In genomic region chr12:47276253-47277070, GRCh38 we compare ENCODE assay signal across 1 cellular context.
TF ChIP-seq lines count a peak whose summit lies in the region.

No MANE protein-coding gene starts in this region.

TF ChIP-seq in HepG2, 621 proteins besides CTCF, POLR2A, EP300 and RAD21 (continued from another document):
- TF ChIP-seq ZBTB33 (CRISPR knock-in tag; IDR thresholded peaks at IDR 0.05) = no peak
- no peak for TF ChIP-seq MEIS2 (CRISPR knock-in tag; IDR thresholded peaks at IDR 0.05)
- no peak for TF ChIP-seq ZNF597 (CRISPR knock-in tag; IDR thresholded peaks at IDR 0.05)
- TF ChIP-seq ARID5B (CRISPR knock-in tag; IDR thresholded peaks at IDR 0.05) = 0 out of 2 replicates have a peak, but pooled peaks have one; percentile 27
- TF ChIP-seq CBX5 (CRISPR knock-in tag; IDR thresholded peaks at IDR 0.05; ENCODE audit: borderline replicate concordance) = no peak
- no peak for TF ChIP-seq ZNF260 (CRISPR knock-in tag; IDR thresholded peaks at IDR 0.05; ENCODE audit: borderline replicate concordance, low read depth)
- no peak for TF ChIP-seq DBP (CRISPR knock-in tag; IDR thresholded peaks at IDR 0.05; ENCODE audit: not compliant biosample characterization)
- TF ChIP-seq MAFF (IDR thresholded peaks at IDR 0.05; ENCODE audit: low read depth, low read length) = no peak
- no peak for TF ChIP-seq MTA1 (CRISPR knock-in tag; IDR thresholded peaks at IDR 0.05; ENCODE audit: borderline replicate concordance)
- no peak for TF ChIP-seq SP140L (CRISPR knock-in tag; IDR thresholded peaks at IDR 0.05; ENCODE audit: borderline replicate concordance)
- no peak for TF ChIP-seq ZBTB7A (CRISPR knock-in tag; IDR thresholded peaks at IDR 0.05)
- no peak for TF ChIP-seq ZBTB42 (CRISPR knock-in tag; IDR thresholded peaks at IDR 0.05)
- TF ChIP-seq KLF13 (CRISPR knock-in tag; IDR thresholded peaks at IDR 0.05) = no peak
- no peak for TF ChIP-seq FOXP1 (IDR thresholded peaks at IDR 0.05)
- peak; percentile 10; the same call in 1 of the 2 replicates for TF ChIP-seq FOXP1 (CRISPR knock-in tag; IDR thresholded peaks at IDR 0.05)
- peak; percentile 82; the same call in 1 of the 2 replicates for TF ChIP-seq ETV5 (CRISPR knock-in tag; IDR thresholded peaks at IDR 0.05; ENCODE audit: borderline replicate concordance)
- TF ChIP-seq PHB2 (IDR thresholded peaks at IDR 0.05; ENCODE audit: partially characterized antibody) = no peak
- no peak for TF ChIP-seq KDM2A (CRISPR knock-in tag; IDR thresholded peaks at IDR 0.05; ENCODE audit: borderline replicate concordance, low read depth)
- no peak for TF ChIP-seq HINFP (CRISPR knock-in tag; IDR thresholded peaks at IDR 0.05; ENCODE audit: low read depth)
- no peak for TF ChIP-seq MXD4 (CRISPR knock-in tag; IDR thresholded peaks at IDR 0.05)
- TF ChIP-seq NFYC (CRISPR knock-in tag; IDR thresholded peaks at IDR 0.05) = no peak
- no peak for TF ChIP-seq PBX2 (CRISPR knock-in tag; IDR thresholded peaks at IDR 0.05)
- TF ChIP-seq ZSCAN12 (CRISPR knock-in tag; IDR thresholded peaks at IDR 0.05) = no peak
- no peak for TF ChIP-seq ZNF430 (CRISPR knock-in tag; IDR thresholded peaks at IDR 0.05)
- no peak for TF ChIP-seq SP5 (CRISPR knock-in tag; IDR thresholded peaks at IDR 0.05; ENCODE audit: borderline replicate concordance, low read depth)
- TF ChIP-seq MAF1 (CRISPR knock-in tag; IDR thresholded peaks at IDR 0.05; ENCODE audit: borderline replicate concordance) = no peak
- TF ChIP-seq ZNF550 (CRISPR knock-in tag; IDR thresholded peaks at IDR 0.05; ENCODE audit: borderline replicate concordance) = no peak
- TF ChIP-seq ZNF367 (CRISPR knock-in tag; IDR thresholded peaks at IDR 0.05; ENCODE audit: borderline replicate concordance) = no peak
- peak; percentile 69 for TF ChIP-seq CEBPG (CRISPR knock-in tag; IDR thresholded peaks at IDR 0.05)
- TF ChIP-seq NR2F1 (CRISPR knock-in tag; IDR thresholded peaks at IDR 0.05) = no peak
- TF ChIP-seq BRCA1 (CRISPR knock-in tag; IDR thresholded peaks at IDR 0.05) = no peak
- no peak for TF ChIP-seq ZNF737 (CRISPR knock-in tag; IDR thresholded peaks at IDR 0.05; ENCODE audit: borderline replicate concordance)
- peak; percentile 41; the same call in 1 of the 2 replicates for TF ChIP-seq CEBPB (IDR thresholded peaks at IDR 0.05; ENCODE audit: borderline replicate concordance, low read depth, low read length)
- no peak for TF ChIP-seq ZMYM2 (CRISPR knock-in tag; IDR thresholded peaks at IDR 0.05)
- TF ChIP-seq ELF1 (CRISPR knock-in tag; IDR thresholded peaks at IDR 0.05) = peak; percentile 46; the same call in 1 of the 2 replicates
- TF ChIP-seq ZNF160 (CRISPR knock-in tag; IDR thresholded peaks at IDR 0.05) = no peak
- no peak for TF ChIP-seq ZNF878 (CRISPR knock-in tag; IDR thresholded peaks at IDR 0.05)
- no peak for TF ChIP-seq NRL (CRISPR knock-in tag; IDR thresholded peaks at IDR 0.05; ENCODE audit: borderline replicate concordance)
- no peak for TF ChIP-seq ZNF619 (CRISPR knock-in tag; IDR thresholded peaks at IDR 0.05)
- no peak for TF ChIP-seq NFIB (CRISPR knock-in tag; IDR thresholded peaks at IDR 0.05; ENCODE audit: borderline replicate concordance)
- no peak for TF ChIP-seq SOX13 (IDR thresholded peaks at IDR 0.05)
- no peak for TF ChIP-seq SOX13 (CRISPR knock-in tag; conservative IDR thresholded peaks at IDR 0.05 in 1 of 2, IDR thresholded peaks at IDR 0.05 in 1 of 2)
- TF ChIP-seq GABPB1 (CRISPR knock-in tag; IDR thresholded peaks at IDR 0.05) = peak; percentile 56; the same call in 1 of the 2 replicates
- TF ChIP-seq ZNF224 (CRISPR knock-in tag; IDR thresholded peaks at IDR 0.05) = no peak
- TF ChIP-seq GABPA (IDR thresholded peaks at IDR 0.05; ENCODE audit: low read depth, low read length) = no peak
- TF ChIP-seq GABPA (CRISPR knock-in tag; IDR thresholded peaks at IDR 0.05; ENCODE audit: low read depth) = peak; percentile 83
- TF ChIP-seq ZNF691 (CRISPR knock-in tag; IDR thresholded peaks at IDR 0.05; ENCODE audit: borderline replicate concordance, low read depth) = no peak
- TF ChIP-seq TAF15 (IDR thresholded peaks at IDR 0.05; ENCODE audit: low read depth, low read length, poor library complexity, severe bottlenecking) = no peak
